12 cellular contexts compared by ENCODE assay signal in genomic region chr6:11525468-11526155, GRCh38. TPM values are rescaled to one million over a fixed set of nuclear protein-coding genes. Genes with fewer than 3 reads are reported as not detected.
A peak's percentile ranks its signal among the peaks of the same experiment; 100 is the strongest.
DNase-seq lines count a peak whose midpoint lies in the region; ATAC-seq and TF ChIP-seq lines count a peak whose summit lies in the region.
"Had no signal": no experiment of that assay in that cellular context is flagged by ENCODE, and none has a peak within 500 bp of the region (broad histone marks: within the 10 kb centered on the region; RNA-seq: fewer than 3 reads in every experiment).

No MANE protein-coding gene starts in this region.

- H3K4me3 ChIP-seq in cardiac fibroblast (replicated peaks in 1 of 2; ENCODE audit: low read depth in 2 of 2, low read length in 2 of 2) (no peak overlapping the region), aorta (ENCODE audit: low read length in 2 of 2) (no peak overlapping the region), BE2C (ENCODE audit: low read depth, low read length) (no peak overlapping the region)

- H3K4me1 ChIP-seq in aorta (ENCODE audit: control insufficient read depth in 1 of 2, insufficient read depth in 2 of 2, low read length in 2 of 2): no peaks in the 10 kb centered on the region
- no peaks in the 10 kb centered on the region for H3K4me1 ChIP-seq in BE2C

- intact Hi-C loops in aorta (cut with DNase I): no loop called here

- H3K9me3 ChIP-seq in aorta (ENCODE audit: control insufficient read depth, low read length) (no peaks in the 10 kb centered on the region), BE2C (no peaks in the 10 kb centered on the region)

- TF ChIP-seq CTCF in cardiac fibroblast (IDR thresholded peaks at IDR 0.05; ENCODE audit: low read depth, low read length) (no peak), BE2C (IDR thresholded peaks at IDR 0.05; ENCODE audit: low read depth, low read length) (no peak)

- peak; percentile 87 for ATAC-seq in aorta (ENCODE audit: low FRiP score)
- ATAC-seq: HCT116 had no signal

- H3K27ac ChIP-seq in aorta (ENCODE audit: low read depth in 1 of 2, low read length in 2 of 2): no peak overlapping the region
- H3K27ac ChIP-seq: 22Rv1 had no signal

- H3K27me3 ChIP-seq in aorta (ENCODE audit: control insufficient read depth in 1 of 2, insufficient read depth in 2 of 2, low read length in 1 of 2): no peaks in the 10 kb centered on the region
- H3K27me3 ChIP-seq in BE2C: no peaks in the 10 kb centered on the region

- DNase-seq in NK-92 treated with Interleukin-12 subunit alpha and Interleukin-12 subunit beta, amount 100 ng/mL, for 24 hours (lab: John Stamatoyannopoulos, UW): peak; percentile 17
- DNase-seq in NK-92 (lab: John Stamatoyannopoulos, UW; ENCODE audit: unreplicated experiment): no peak
- peak; percentile 77 to 82 for DNase-seq in cardiac fibroblast (ENCODE audit: low read depth in 2 of 2)
- DNase-seq in medulla oblongata (ENCODE audit: extremely low spot score): peak; percentile 79
- DNase-seq in aorta: peak in 1 of 2 donors; percentile 63
- no peak for DNase-seq in activated effector memory CD4-positive, alpha-beta T cell treated with anti-CD3 and anti-CD28 coated beads, Interleukin-2, amount 50 U/mL, for 16 hours
- no peak for DNase-seq in stimulated activated CD4-positive, alpha-beta T cell treated with anti-CD3 and anti-CD28 coated beads, Interleukin-12 subunit alpha, Interleukin-12 subunit beta, amount 100 ng/mL, for 4 hours
- no peak for DNase-seq in BE2C
- DNase-seq: cerebellar nuclear complex, NCI-H1092 had no signal

- WGBS in aorta, 2 donors: 51 to 96% methylated on average over 2 of the region's 2 CpGs

- H3K36me3 ChIP-seq in aorta (ENCODE audit: control insufficient read depth in 1 of 2, insufficient read depth in 2 of 2, low read length in 1 of 2) (no peaks in the 10 kb centered on the region), BE2C (no peaks in the 10 kb centered on the region)

RNA-seq across cellular contexts. Expression of gene TMEM170B, which starts 11.9 kb away (rescaled TPM):
- 1 to 10 TPM; 6.2 to 7.3 TPM for total RNA-seq in aorta
- 1 to 10 TPM; 1.5 to 2.0 TPM for polyA plus RNA-seq in aorta
- 0.96 TPM for polyA plus RNA-seq in BE2C (2012; ENCODE audit: insufficient read depth, insufficient read length, low read depth)

Comparison
In these comparisons a context has a peak if more than half of its experiments do, and no peak if none do; other contexts are left out.
1. DNase-seq: peak in NK-92 treated with Interleukin-12 subunit alpha and Interleukin-12 subunit beta, amount 100 ng/mL, for 24 hours (single experiment), cardiac fibroblast (2 of 2) and medulla oblongata (single experiment); none in NK-92 (single experiment), activated effector memory CD4-positive, alpha-beta T cell treated with anti-CD3 and anti-CD28 coated beads, Interleukin-2, amount 50 U/mL, for 16 hours (single experiment), stimulated activated CD4-positive, alpha-beta T cell treated with anti-CD3 and anti-CD28 coated beads, Interleukin-12 subunit alpha, Interleukin-12 subunit beta, amount 100 ng/mL, for 4 hours (single experiment) and BE2C (single experiment).